ENCODE assay signal across 8 cellular contexts in the genomic region with DNA sequence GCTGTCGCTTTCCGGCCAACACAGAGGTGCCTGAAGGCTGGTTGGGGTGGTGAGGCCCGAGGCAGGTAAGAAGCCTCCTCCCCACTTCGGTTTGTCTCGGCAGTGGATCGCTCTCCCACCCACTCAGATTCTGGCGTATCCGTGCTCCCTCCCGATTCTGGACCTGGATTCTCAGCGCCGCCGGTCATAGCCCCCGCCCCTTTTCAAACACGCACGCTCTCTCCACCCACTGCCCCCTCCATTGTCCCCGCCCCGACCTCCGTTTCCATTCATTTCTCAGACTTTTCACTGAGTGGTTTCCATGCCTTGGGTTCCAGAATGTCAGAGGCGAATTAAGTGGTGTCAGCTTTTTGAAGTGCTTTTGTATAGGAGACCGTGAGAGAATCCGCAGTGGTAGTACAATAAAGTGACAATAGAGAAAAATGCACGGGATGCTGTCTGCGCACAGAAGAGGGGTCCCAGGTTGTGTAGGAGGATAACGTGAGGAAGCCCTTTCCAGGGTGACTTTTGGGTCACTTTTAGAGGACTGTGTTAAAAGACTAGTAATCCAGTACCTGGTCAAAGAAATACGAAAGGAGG. TPM values are rescaled to one million over a fixed set of nuclear protein-coding genes. Genes with fewer than 3 reads are reported as not detected.
DNase-seq lines count a peak whose midpoint lies in the region; ATAC-seq and TF ChIP-seq lines count a peak whose summit lies in the region.

Gene SENP8 (plus strand): TSS at position 4 of the 579 bp plus-strand sequence. CDS start 21,221 bp downstream, outside the sequence.

- H3K4me1 ChIP-seq in PC-9 (replicated peaks; ENCODE audit: insufficient read depth) = peaks cover 15% of the 10 kb centered on the region; the same call in 1 of the 2 replicates
- no peaks in the 10 kb centered on the region for H3K4me1 ChIP-seq in ectodermal cell (ENCODE audit: control insufficient read depth, insufficient read depth, low read length)
- H3K4me1 ChIP-seq in mucosa of descending colon (ENCODE audit: low read depth) = peaks cover 7% of the 10 kb centered on the region

- no peak for DNase-seq in T-helper 1 cell
- no peak for DNase-seq in HFF-Myc (ENCODE audit: extremely low read depth, low read depth)
- DNase-seq in PC-9 = no peak
- no peak for DNase-seq in mucosa of descending colon
- no peak for DNase-seq in T-helper 9 cell
- no peak for DNase-seq in KBM-7

- H3K9me3 ChIP-seq in PC-9 (ENCODE audit: insufficient read depth, low read depth) (no peaks in the 10 kb centered on the region), ectodermal cell (ENCODE audit: control insufficient read depth, low read length) (no peaks in the 10 kb centered on the region), mucosa of descending colon (no peaks in the 10 kb centered on the region)

- POLR2A ChIA-PET in PC-9 (lab: Charles Lee; ENCODE audit: unreplicated experiment) = interaction anchor here (0.5 to 0.8 kb wide), 8 partner anchors 12 to 1431 kb away, joined by 3 to 20 read pairs (median 5); no protein-coding TSS in a partner anchor

- H3K27ac Mint-ChIP-seq in T-helper 1 cell treated with Interleukin-12 subunit alpha and Interleukin-12 subunit beta and Interleukin-4 antibody, amounts not matched to agents 30 μg/mL and 1 μg/mL, for 36 hours = peak within 1 kb of the TSS; percentile 96

- peak within 1 kb of the TSS; percentile 72 for H3K27ac ChIP-seq in PC-9
- H3K27ac ChIP-seq in ectodermal cell (ENCODE audit: insufficient read depth, low read depth, low read length, poor library complexity, severe bottlenecking) = peak within 1 kb of the TSS; percentile 86

- TSS peak; percentile 75 for BruUV-seq in PC-9 (replicated peaks; lab: Mats Ljungman, UMichigan)

- H3F3A ChIP-seq in PC-9 (ENCODE audit: insufficient read depth, low read depth) = no peaks in the 10 kb centered on the region

- H3K36me3 Mint-ChIP-seq in T-helper 1 cell treated with Interleukin-12 subunit alpha and Interleukin-12 subunit beta and Interleukin-4 antibody, amounts not matched to agents 30 μg/mL and 1 μg/mL, for 36 hours (ENCODE audit: low read depth) = no peaks in the 10 kb centered on the region

- H3K27me3 Mint-ChIP-seq in T-helper 1 cell treated with Interleukin-12 subunit alpha and Interleukin-12 subunit beta and Interleukin-4 antibody, amounts not matched to agents 30 μg/mL and 1 μg/mL, for 36 hours (ENCODE audit: low read depth) = peaks cover 27% of the 10 kb centered on the region

- no peaks in the 10 kb centered on the region for H4K20me1 ChIP-seq in PC-9 (ENCODE audit: insufficient read depth)

- H3K27me3 ChIP-seq in PC-9 (ENCODE audit: insufficient read depth, low read depth) (no peaks in the 10 kb centered on the region), ectodermal cell (ENCODE audit: control insufficient read depth, insufficient read depth, low read length, poor library complexity, severe bottlenecking) (no peaks in the 10 kb centered on the region)

- intact Hi-C loops in PC-9 (cut with micrococcal nuclease; ENCODE audit: unreplicated experiment) (loop anchor here (1.0 kb wide), 1 partner anchor 37 kb away; no protein-coding TSS in a partner anchor), mucosa of descending colon (cut with DNase I, micrococcal nuclease) (no loop called here)

- H2AFZ ChIP-seq in PC-9 = peak within 1 kb of the TSS; percentile 84

- 1 to 2% methylated on average over 25 of the region's 25 CpGs for WGBS in ectodermal cell, 2 experiments

- in situ Hi-C loops in KBM-7 (cut with MboI; ENCODE audit: low pct_unique_long_range_greater_than_20kb, low sequenced_read_pairs) = no loop called here

- peak within 1 kb of the TSS; percentile 95 for H3K4me3 Mint-ChIP-seq in T-helper 1 cell treated with Interleukin-12 subunit alpha and Interleukin-12 subunit beta and Interleukin-4 antibody, amounts not matched to agents 30 μg/mL and 1 μg/mL, for 36 hours

- H3K4me1 Mint-ChIP-seq in T-helper 1 cell treated with Interleukin-12 subunit alpha and Interleukin-12 subunit beta and Interleukin-4 antibody, amounts not matched to agents 30 μg/mL and 1 μg/mL, for 36 hours (ENCODE audit: low read depth) = peaks cover 22% of the 10 kb centered on the region

- H3K4me3 ChIP-seq in HFF-Myc (replicated peaks; ENCODE audit: low read depth, low read length) (peak within 1 kb of the TSS; percentile 81), PC-9 (peak within 1 kb of the TSS; percentile 73), ectodermal cell (ENCODE audit: insufficient read depth, low read depth, low read length) (peak within 1 kb of the TSS; percentile 85), mucosa of descending colon (peak within 1 kb of the TSS; percentile 84)

- no peaks in the 10 kb centered on the region for H3K9me2 ChIP-seq in PC-9 (ENCODE audit: insufficient read depth)

- peak within 1 kb of the TSS; percentile 96 for H3K4me2 ChIP-seq in PC-9

- no peaks in the 10 kb centered on the region for H3K9me3 Mint-ChIP-seq in T-helper 1 cell treated with Interleukin-12 subunit alpha and Interleukin-12 subunit beta and Interleukin-4 antibody, amounts not matched to agents 30 μg/mL and 1 μg/mL, for 36 hours

- TF ChIP-seq CTCF in HFF-Myc (IDR thresholded peaks at IDR 0.05; ENCODE audit: low read depth, low read length, missing control alignments) (no peak), PC-9 (conservative IDR thresholded peaks at IDR 0.05) (no peak), mucosa of descending colon (IDR thresholded peaks at IDR 0.05) (no peak)

- CTCF ChIA-PET in PC-9 (lab: Charles Lee) = interaction anchor here (0.7 kb wide), 1 partner anchor 72 kb away, joined by 7 read pairs; no protein-coding TSS in a partner anchor

- peak; percentile 57 for ATAC-seq in mucosa of descending colon

- H3K36me3 ChIP-seq in PC-9 (ENCODE audit: low read depth) (no peaks in the 10 kb centered on the region), ectodermal cell (ENCODE audit: control insufficient read depth, insufficient read depth, low read length) (no peaks in the 10 kb centered on the region), mucosa of descending colon (ENCODE audit: low read depth) (no peaks in the 10 kb centered on the region)

- peaks cover 36% of the 10 kb centered on the region for H3K79me2 ChIP-seq in PC-9 (ENCODE audit: low read depth)

RNA-seq across cellular contexts. Expression of gene SENP8, which starts in this region (rescaled TPM):
- total RNA-seq in PC-9 (2021) (1.9 and 3.8 TPM in 2 replicates), mucosa of descending colon (1 to 10 TPM; 2.6 to 3.0 (median 2.9) TPM)
- polyA plus RNA-seq in ectodermal cell (2013, experiment 1 of 4) = 8.3 TPM
- 9.6 TPM for polyA plus RNA-seq in ectodermal cell (2013, experiment 2 of 4)
- 7.5 TPM for polyA plus RNA-seq in ectodermal cell (2013, experiment 3 of 4)
- polyA plus RNA-seq in ectodermal cell (2013, experiment 4 of 4) = 9.8 TPM
